ENCODE assay signal across 1 cellular context in genomic region chr1:6866825-6867224, GRCh38.
TF ChIP-seq lines count a peak whose summit lies in the region.

No MANE protein-coding gene starts in this region.

TF ChIP-seq in GM23338, 12 proteins besides CTCF, POLR2A, EP300 and RAD21 (continued from another document):
- TF ChIP-seq, protein P1, sequence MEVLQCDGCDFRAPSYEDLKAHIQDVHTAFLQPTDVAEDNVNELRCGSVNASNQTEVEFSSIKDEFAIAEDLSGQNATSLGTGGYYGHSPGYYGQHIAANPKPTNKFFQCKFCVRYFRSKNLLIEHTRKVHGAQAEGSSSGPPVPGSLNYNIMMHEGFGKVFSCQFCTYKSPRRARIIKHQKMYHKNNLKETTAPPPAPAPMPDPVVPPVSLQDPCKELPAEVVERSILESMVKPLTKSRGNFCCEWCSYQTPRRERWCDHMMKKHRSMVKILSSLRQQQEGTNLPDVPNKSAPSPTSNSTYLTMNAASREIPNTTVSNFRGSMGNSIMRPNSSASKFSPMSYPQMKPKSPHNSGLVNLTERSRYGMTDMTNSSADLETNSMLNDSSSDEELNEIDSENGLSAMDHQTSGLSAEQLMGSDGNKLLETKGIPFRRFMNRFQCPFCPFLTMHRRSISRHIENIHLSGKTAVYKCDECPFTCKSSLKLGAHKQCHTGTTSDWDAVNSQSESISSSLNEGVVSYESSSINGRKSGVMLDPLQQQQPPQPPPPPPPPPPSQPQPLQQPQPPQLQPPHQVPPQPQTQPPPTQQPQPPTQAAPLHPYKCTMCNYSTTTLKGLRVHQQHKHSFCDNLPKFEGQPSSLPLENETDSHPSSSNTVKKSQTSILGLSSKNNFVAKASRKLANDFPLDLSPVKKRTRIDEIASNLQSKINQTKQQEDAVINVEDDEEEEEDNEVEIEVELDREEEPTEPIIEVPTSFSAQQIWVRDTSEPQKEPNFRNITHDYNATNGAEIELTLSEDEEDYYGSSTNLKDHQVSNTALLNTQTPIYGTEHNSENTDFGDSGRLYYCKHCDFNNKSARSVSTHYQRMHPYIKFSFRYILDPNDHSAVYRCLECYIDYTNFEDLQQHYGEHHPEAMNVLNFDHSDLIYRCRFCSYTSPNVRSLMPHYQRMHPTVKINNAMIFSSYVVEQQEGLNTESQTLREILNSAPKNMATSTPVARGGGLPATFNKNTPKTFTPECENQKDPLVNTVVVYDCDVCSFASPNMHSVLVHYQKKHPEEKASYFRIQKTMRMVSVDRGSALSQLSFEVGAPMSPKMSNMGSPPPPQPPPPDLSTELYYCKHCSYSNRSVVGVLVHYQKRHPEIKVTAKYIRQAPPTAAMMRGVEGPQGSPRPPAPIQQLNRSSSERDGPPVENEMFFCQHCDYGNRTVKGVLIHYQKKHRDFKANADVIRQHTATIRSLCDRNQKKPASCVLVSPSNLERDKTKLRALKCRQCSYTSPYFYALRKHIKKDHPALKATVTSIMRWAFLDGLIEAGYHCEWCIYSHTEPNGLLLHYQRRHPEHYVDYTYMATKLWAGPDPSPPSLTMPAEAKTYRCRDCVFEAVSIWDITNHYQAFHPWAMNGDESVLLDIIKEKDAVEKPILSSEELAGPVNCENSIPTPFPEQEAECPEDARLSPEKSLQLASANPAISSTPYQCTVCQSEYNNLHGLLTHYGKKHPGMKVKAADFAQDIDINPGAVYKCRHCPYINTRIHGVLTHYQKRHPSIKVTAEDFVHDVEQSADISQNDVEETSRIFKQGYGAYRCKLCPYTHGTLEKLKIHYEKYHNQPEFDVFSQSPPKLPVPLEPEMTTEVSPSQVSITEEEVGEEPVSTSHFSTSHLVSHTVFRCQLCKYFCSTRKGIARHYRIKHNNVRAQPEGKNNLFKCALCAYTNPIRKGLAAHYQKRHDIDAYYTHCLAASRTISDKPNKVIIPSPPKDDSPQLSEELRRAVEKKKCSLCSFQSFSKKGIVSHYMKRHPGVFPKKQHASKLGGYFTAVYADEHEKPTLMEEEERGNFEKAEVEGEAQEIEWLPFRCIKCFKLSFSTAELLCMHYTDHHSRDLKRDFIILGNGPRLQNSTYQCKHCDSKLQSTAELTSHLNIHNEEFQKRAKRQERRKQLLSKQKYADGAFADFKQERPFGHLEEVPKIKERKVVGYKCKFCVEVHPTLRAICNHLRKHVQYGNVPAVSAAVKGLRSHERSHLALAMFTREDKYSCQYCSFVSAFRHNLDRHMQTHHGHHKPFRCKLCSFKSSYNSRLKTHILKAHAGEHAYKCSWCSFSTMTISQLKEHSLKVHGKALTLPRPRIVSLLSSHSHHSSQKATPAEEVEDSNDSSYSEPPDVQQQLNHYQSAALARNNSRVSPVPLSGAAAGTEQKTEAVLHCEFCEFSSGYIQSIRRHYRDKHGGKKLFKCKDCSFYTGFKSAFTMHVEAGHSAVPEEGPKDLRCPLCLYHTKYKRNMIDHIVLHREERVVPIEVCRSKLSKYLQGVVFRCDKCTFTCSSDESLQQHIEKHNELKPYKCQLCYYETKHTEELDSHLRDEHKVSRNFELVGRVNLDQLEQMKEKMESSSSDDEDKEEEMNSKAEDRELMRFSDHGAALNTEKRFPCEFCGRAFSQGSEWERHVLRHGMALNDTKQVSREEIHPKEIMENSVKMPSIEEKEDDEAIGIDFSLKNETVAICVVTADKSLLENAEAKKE (CRISPR knock-in tag; IDR thresholded peaks at IDR 0.05) = no peak
